ENCODE assay signal across 21 cellular contexts in genomic region chr6:29762781-29763214, GRCh38. TPM values are rescaled to one million over a fixed set of nuclear protein-coding genes. Genes with fewer than 3 reads are reported as not detected.
DNase-seq lines count a peak whose midpoint lies in the region; ATAC-seq, FAIRE-seq and TF ChIP-seq lines count a peak whose summit lies in the region.
"Had no signal": no experiment of that assay in that cellular context is flagged by ENCODE, and none has a peak within 500 bp of the region (broad histone marks: within the 10 kb centered on the region; RNA-seq: fewer than 3 reads in every experiment).

No MANE protein-coding gene starts in this region.

- CTCF ChIA-PET in GM10248 (lab: Yijun Ruan, JAX), result interaction anchor here (4.1 kb wide), 1 partner anchor 10 kb away, joined by 22 read pairs; no protein-coding TSS in a partner anchor

- H3K9me3 ChIP-seq in RWPE2 (ENCODE audit: severe bottlenecking) (no peaks in the 10 kb centered on the region), psoas muscle (no peaks in the 10 kb centered on the region)
- H3K9me3 ChIP-seq: esophagus muscularis mucosa, heart right ventricle, SJSA1, thoracic aorta had no signal

- no peak for TF ChIP-seq CTCF in RWPE2 (IDR thresholded peaks at IDR 0.05; ENCODE audit: poor library complexity, severe bottlenecking)
- TF ChIP-seq CTCF in psoas muscle (IDR thresholded peaks at IDR 0.05), result no peak
- TF ChIP-seq CTCF in GM10248 (IDR thresholded peaks at IDR 0.05; ENCODE audit: control extremely low read depth, extremely low read depth, low read depth, missing control alignments), result no peak

- H3K27me3 ChIP-seq in RWPE2 (ENCODE audit: insufficient read depth, poor library complexity, severe bottlenecking) (no peaks in the 10 kb centered on the region), psoas muscle (ENCODE audit: insufficient read depth in 3 of 3, low read length in 2 of 3) (no peaks in the 10 kb centered on the region)
- H3K27me3 ChIP-seq: brain microvascular endothelial cell, heart right ventricle, SJSA1 had no signal

- no peak overlapping the region for H3K4me3 ChIP-seq in RWPE2 (ENCODE audit: severe bottlenecking)
- H3K4me3 ChIP-seq in psoas muscle, result no peak overlapping the region
- H3K4me3 ChIP-seq: esophagus muscularis mucosa, heart right ventricle, SJSA1, thoracic aorta had no signal

- DNase-seq in DMS 273 (lab: John Stamatoyannopoulos, UW; ENCODE audit: unreplicated experiment), result peak; percentile 41
- DNase-seq in DMS 273 treated with DMSO at 0.1 percent for 48 hours (lab: John Stamatoyannopoulos, UW), result no peak
- DNase-seq in RWPE2 (ENCODE audit: low spot score), result no peak
- peak; percentile 75 for DNase-seq in fibroblast of gingiva (ENCODE audit: low read depth)
- peak in 1 of 2 donors; percentile 42 for DNase-seq in psoas muscle
- no peak for DNase-seq in GM10248 (ENCODE audit: extremely low spot score)
- no peak for DNase-seq in GM19239 (ENCODE audit: insufficient read length, low spot score)
- DNase-seq: activated CD4-positive, CD25-positive, alpha-beta regulatory T cell; activated naive CD8-positive, alpha-beta T cell treated with anti-CD3 and anti-CD28 coated beads for 36 hours; heart right ventricle; immature natural killer cell; MM.1S; NCI-H187; NCI-H510A treated with DMSO at 0.1 percent for 48 hours; T-helper 2 cell had no signal

- peak overlapping the region; percentile 96 for H3K27ac ChIP-seq in RWPE2 (ENCODE audit: poor library complexity, severe bottlenecking)
- no peak overlapping the region for H3K27ac ChIP-seq in psoas muscle
- H3K27ac ChIP-seq: 22Rv1, brain microvascular endothelial cell, esophagus muscularis mucosa, SJSA1 had no signal

- intact Hi-C loops in psoas muscle (cut with DNase I), result no loop called here

- POLR2A ChIA-PET in GM10248 (lab: Yijun Ruan, JAX), result interaction anchor here (0.6 kb wide), 1 partner anchor 36 kb away, joined by 3 read pairs; no protein-coding TSS in a partner anchor

- peak; percentile 24; the same call in 1 of the 3 replicates for ATAC-seq in RWPE2 (ENCODE audit: low read depth)
- ATAC-seq in psoas muscle, result peak; percentile 65 to 96 (median 84)
- ATAC-seq in GM18907 (IDR thresholded peaks at IDR 0.05; ENCODE audit: unreplicated experiment), result no peak

- H3K36me3 ChIP-seq in RWPE2 (ENCODE audit: low read depth), result no peaks in the 10 kb centered on the region
- H3K36me3 ChIP-seq in psoas muscle (ENCODE audit: insufficient read depth in 1 of 2, low read depth in 1 of 2), result no peaks in the 10 kb centered on the region
- H3K36me3 ChIP-seq: brain microvascular endothelial cell, esophagus muscularis mucosa, heart right ventricle, SJSA1, thoracic aorta had no signal

- FAIRE-seq in GM19239 (lab: Jason Lieb, UNC), result no peak

- H3K4me1 ChIP-seq in RWPE2 (ENCODE audit: insufficient read depth, poor library complexity, severe bottlenecking), result peaks cover 31% of the 10 kb centered on the region
- H3K4me1 ChIP-seq in psoas muscle, result peaks cover 5% of the 10 kb centered on the region
- H3K4me1 ChIP-seq: esophagus muscularis mucosa, SJSA1 had no signal

- 9 to 19% (median 19%) methylated on average over 2 of the region's 2 CpGs for WGBS in psoas muscle, 3 donors

RNA-seq across cellular contexts. Expression of gene HLA-F, which starts 39.6 kb away (rescaled TPM):
- total RNA-seq in psoas muscle, result 10 to 100 TPM; 16.5 to 25.6 (median 16.8) TPM
- polyA plus RNA-seq in psoas muscle, result 10 to 100 TPM; 12.0 to 26.5 (median 19.6) TPM

Comparison
In these comparisons a context has a peak if more than half of its experiments do, and no peak if none do; other contexts are left out.
1. DNase-seq: peak in DMS 273 (single experiment) and fibroblast of gingiva (single experiment); none in DMS 273 treated with DMSO at 0.1 percent for 48 hours (single experiment), RWPE2 (single experiment), GM10248 (single experiment) and GM19239 (single experiment).